ENCODE assay signal across 17 cellular contexts in the genomic region with DNA sequence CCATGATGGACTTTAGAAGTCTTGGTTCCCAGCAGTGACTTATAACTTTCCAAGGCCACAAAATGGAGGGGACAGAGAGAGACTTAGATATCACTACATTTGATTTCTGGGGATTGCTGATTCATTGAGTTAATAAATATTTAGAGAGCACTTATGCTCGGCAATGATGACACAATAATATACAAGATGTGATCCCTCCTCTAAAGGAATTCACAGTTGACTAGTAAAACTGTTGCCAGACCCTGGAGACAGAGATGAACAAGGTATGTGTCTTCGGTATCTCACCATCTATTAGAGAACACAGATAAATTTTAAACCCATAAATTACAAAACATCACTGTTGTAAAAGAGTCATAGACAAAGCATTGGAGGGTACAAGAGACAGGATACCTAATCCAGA.
A peak's percentile ranks its signal among the peaks of the same experiment; 100 is the strongest.
DNase-seq lines count a peak whose midpoint lies in the region; ATAC-seq, FAIRE-seq and TF ChIP-seq lines count a peak whose summit lies in the region.
"Had no signal": no experiment of that assay in that cellular context is flagged by ENCODE, and none has a peak within 500 bp of the region (broad histone marks: within the 10 kb centered on the region; RNA-seq: fewer than 3 reads in every experiment).

No MANE protein-coding gene starts in this region.

- TF ChIP-seq CTCF in stomach (IDR thresholded peaks at IDR 0.05): no peak

- in situ Hi-C loops in ACHN (cut with HindIII; ENCODE audit: low pct_ligation_motif_present, low pct_unique_long_range_greater_than_20kb, low sequenced_read_pairs): no loop called here

- no peaks in the 10 kb centered on the region for H3K9me3 Mint-ChIP-seq in naive thymus-derived CD8-positive, alpha-beta T cell

- no peaks in the 10 kb centered on the region for H3K27me3 Mint-ChIP-seq in naive thymus-derived CD8-positive, alpha-beta T cell

- H3K4me1 Mint-ChIP-seq in naive thymus-derived CD8-positive, alpha-beta T cell: peaks cover 15 to 46% (median 19%) of the 10 kb centered on the region in 4 donors

- no peaks in the 10 kb centered on the region for H3K36me3 Mint-ChIP-seq in naive thymus-derived CD8-positive, alpha-beta T cell

- H3K4me3 ChIP-seq in stomach: no peak overlapping the region
- H3K4me3 ChIP-seq: K562, PC-9, SJCRH30 had no signal

- peak overlapping the region in 2 of 10 donors; percentile 17 to 49 for H3K27ac Mint-ChIP-seq in naive thymus-derived CD8-positive, alpha-beta T cell

- TF ChIP-seq POLR2A in stomach (IDR thresholded peaks at IDR 0.05): no peak

- no peak for TF ChIP-seq EP300 in stomach (IDR thresholded peaks at IDR 0.05)

- FAIRE-seq in RCC 7860 (lab: Jason Lieb, UNC): peak; percentile 66
- FAIRE-seq: K562 had no signal

- intact Hi-C loops in stomach (cut with DNase I; ENCODE audit: low total_unique reads): no loop called here

- H3K27ac ChIP-seq in stomach: peak overlapping the region in 3 of 5 donors; percentile 21 to 40 (median 32)
- H3K27ac ChIP-seq: C4-2B, PC-9, SJCRH30 had no signal

- no peaks in the 10 kb centered on the region for H3K36me3 ChIP-seq in stomach
- H3K36me3 ChIP-seq: SJCRH30 had no signal

- WGBS in stomach, 5 donors: 43 to 46% (median 45%) methylated on average over 2 of the region's 2 CpGs

- no peaks in the 10 kb centered on the region for H3K9me3 ChIP-seq in stomach
- H3K9me3 ChIP-seq: SJCRH30 had no signal

- H3K4me1 ChIP-seq in stomach: peaks cover 0 to 6% (median 5%) of the 10 kb centered on the region in 4 donors

- no peaks in the 10 kb centered on the region for H3K27me3 ChIP-seq in stomach
- H3K27me3 ChIP-seq: SJCRH30 had no signal

- DNase-seq in ACHN: peak; percentile 4
- peak; percentile 50 for DNase-seq in RCC 7860 (ENCODE audit: low spot score)
- peak; percentile 48 for DNase-seq in iris pigment epithelial cell (ENCODE audit: low read depth)
- no peak for DNase-seq in stomach
- no peak for DNase-seq in naive thymus-derived CD8-positive, alpha-beta T cell
- no peak for DNase-seq in NCI-H2171 (lab: John Stamatoyannopoulos, UW)
- DNase-seq: AML-193, DMS 273 treated with DMSO at 0.1 percent for 48 hours, DND-41, NCI-H1105, NCI-H2227 treated with DMSO at 0.1 percent for 48 hours, NCI-H510A treated with DMSO at 0.1 percent for 48 hours, PC-9 had no signal

- POLR2A ChIA-PET in naive thymus-derived CD8-positive, alpha-beta T cell (lab: Charles Lee): no interaction called here

- no peak for ATAC-seq in HG03442 (IDR thresholded peaks at IDR 0.05; ENCODE audit: unreplicated experiment)
- ATAC-seq in naive thymus-derived CD8-positive, alpha-beta T cell: no peak
- ATAC-seq: K562 had no signal

- H3K4me3 Mint-ChIP-seq in naive thymus-derived CD8-positive, alpha-beta T cell: no peak overlapping the region

Comparison
In these comparisons a context has a peak if more than half of its experiments do, and no peak if none do; other contexts are left out.
1. DNase-seq: peak in ACHN (single experiment), RCC 7860 (single experiment) and iris pigment epithelial cell (single experiment); none in stomach (single experiment), naive thymus-derived CD8-positive, alpha-beta T cell (0 of 10) and NCI-H2171 (single experiment).